7 cellular contexts compared by ENCODE assay signal in the genomic region with DNA sequence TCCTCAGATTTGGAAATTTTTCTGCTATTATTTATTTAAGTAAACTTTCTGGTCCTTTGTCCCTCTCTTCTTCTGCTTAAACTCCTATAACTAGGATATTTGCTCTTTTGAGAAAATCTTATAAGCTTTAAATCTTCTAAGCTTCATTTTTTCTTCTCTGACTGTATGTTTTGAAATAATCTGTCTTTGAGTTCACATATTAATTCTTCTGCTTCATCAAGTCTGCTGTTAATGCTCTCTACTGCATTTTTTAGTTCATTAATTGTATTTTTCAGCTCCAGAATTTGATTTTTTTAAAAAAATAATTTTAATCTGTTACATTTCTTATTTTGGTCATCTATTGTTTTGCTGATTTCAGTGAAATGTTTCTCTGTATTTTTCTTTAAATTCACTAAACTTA.
"Had no signal": no experiment of that assay in that cellular context is flagged by ENCODE, and none has a peak within 500 bp of the region (broad histone marks: within the 10 kb centered on the region; RNA-seq: fewer than 3 reads in every experiment).

No MANE protein-coding gene starts in this region.

- DNase-seq: GM23248, GOT3, H7, KG1 had no signal

- H3K27ac ChIP-seq: GM23248 had no signal

- FAIRE-seq: HTR-8/SVneo had no signal

- H3K36me3 ChIP-seq: HAP-1 had no signal

- H3K4me1 ChIP-seq: HAP-1 had no signal

- H3K9ac ChIP-seq: GM23248 had no signal

- ATAC-seq: HCT116 had no signal

- H2AFZ ChIP-seq: GM23248 had no signal

- H3K4me3 ChIP-seq: GM23248, HAP-1 had no signal

- H3K9me3 ChIP-seq: HAP-1 had no signal
